8 cellular contexts compared by ENCODE assay signal in genomic region chr7:48089415-48089975, GRCh38. TPM values are rescaled to one million over a fixed set of nuclear protein-coding genes. Genes with fewer than 3 reads are reported as not detected.
DNase-seq lines count a peak whose midpoint lies in the region; ATAC-seq and TF ChIP-seq lines count a peak whose summit lies in the region.

No MANE protein-coding gene starts in this region.

- H3K4me3 ChIP-seq in AG10803 (ENCODE audit: low read length) (peak overlapping the region; percentile 80), choroid plexus epithelial cell (ENCODE audit: low read depth, low read length) (peak overlapping the region; percentile 87), lung (peak overlapping the region; percentile 94)

- peak overlapping the region; percentile 93 to 98 for H3K27ac ChIP-seq in lung (ENCODE audit: low read depth in 1 of 2, low read length in 1 of 2)

- ATAC-seq in GM19328 (IDR thresholded peaks at IDR 0.05; ENCODE audit: unreplicated experiment) = peak; percentile 15
- peak; percentile 25 for ATAC-seq in HG03432 (IDR thresholded peaks at IDR 0.05; ENCODE audit: unreplicated experiment)
- ATAC-seq in lung (ENCODE audit: insufficient read depth, low FRiP score) = peak; percentile 31
- ATAC-seq in stimulated activated naive B cell treated with anti-CD40 and anti-IgM and Interleukin-4, amounts not matched to agents 10 μg/mL and 1 μg/mL and 100 μg/mL, for 72 hours (replicated peaks) = peak; percentile 22 to 26

- H3K9me3 ChIP-seq in lung (ENCODE audit: control insufficient read depth in 2 of 2, insufficient read depth in 1 of 2, low read length in 1 of 2) = no peaks in the 10 kb centered on the region

- peak overlapping the region; percentile 90 for H3K27ac Mint-ChIP-seq in T-helper 2 cell treated with Interferon-gamma antibody and Interleukin-4, amounts not matched to agents 5 μg/mL and 100 μg/mL, for 36 hours
- peak overlapping the region; percentile 85 for H3K27ac Mint-ChIP-seq in stimulated activated naive B cell treated with anti-CD40 and anti-IgM and Interleukin-4, amounts not matched to agents 10 μg/mL and 1 μg/mL and 100 μg/mL, for 72 hours

- peaks cover 2 to 8% of the 10 kb centered on the region in 2 donors for H3K36me3 ChIP-seq in lung (ENCODE audit: control insufficient read depth in 2 of 2, insufficient read depth in 2 of 2, low read length in 2 of 2)

- DNase-seq in AG10803 (ENCODE audit: low read depth) (no peak), choroid plexus epithelial cell (ENCODE audit: low read depth) (no peak), lung (ENCODE audit: low spot score) (peak; percentile 75), T1000 (lab: John Stamatoyannopoulos, UW) (no peak)
- DNase-seq in T-helper 2 cell treated with Interferon-gamma antibody and Interleukin-4, amounts not matched to agents 5 μg/mL and 100 μg/mL, for 36 hours (ENCODE audit: low spot score) = peak; percentile 56
- DNase-seq in stimulated activated naive B cell treated with anti-CD40 and anti-IgM and Interleukin-4, amounts not matched to agents 10 μg/mL and 1 μg/mL and 100 μg/mL, for 72 hours = no peak

- 1 to 2% methylated on average over 53 of the region's 53 CpGs for WGBS in lung, 2 donors

- H3K4me1 ChIP-seq in lung (ENCODE audit: control insufficient read depth in 2 of 2, insufficient read depth in 2 of 2, low read length in 2 of 2) = peaks cover 0 to 6% of the 10 kb centered on the region in 2 donors

- H3K4me3 Mint-ChIP-seq in T-helper 2 cell treated with Interferon-gamma antibody and Interleukin-4, amounts not matched to agents 5 μg/mL and 100 μg/mL, for 36 hours = peak overlapping the region; percentile 86
- peak overlapping the region; percentile 83 to 92 for H3K4me3 Mint-ChIP-seq in stimulated activated naive B cell treated with anti-CD40 and anti-IgM and Interleukin-4, amounts not matched to agents 10 μg/mL and 1 μg/mL and 100 μg/mL, for 72 hours

- H3K27me3 Mint-ChIP-seq in T-helper 2 cell treated with Interferon-gamma antibody and Interleukin-4, amounts not matched to agents 5 μg/mL and 100 μg/mL, for 36 hours (ENCODE audit: low read depth) = no peaks in the 10 kb centered on the region
- H3K27me3 Mint-ChIP-seq in stimulated activated naive B cell treated with anti-CD40 and anti-IgM and Interleukin-4, amounts not matched to agents 10 μg/mL and 1 μg/mL and 100 μg/mL, for 72 hours = peaks cover 4 to 13% of the 10 kb centered on the region in 2 donors

- no peaks in the 10 kb centered on the region for H3K9me3 Mint-ChIP-seq in T-helper 2 cell treated with Interferon-gamma antibody and Interleukin-4, amounts not matched to agents 5 μg/mL and 100 μg/mL, for 36 hours
- no peaks in the 10 kb centered on the region for H3K9me3 Mint-ChIP-seq in stimulated activated naive B cell treated with anti-CD40 and anti-IgM and Interleukin-4, amounts not matched to agents 10 μg/mL and 1 μg/mL and 100 μg/mL, for 72 hours

- H3K27me3 ChIP-seq in lung (ENCODE audit: control insufficient read depth, insufficient read depth) = no peaks in the 10 kb centered on the region

- peaks cover 69% of the 10 kb centered on the region for H3K4me1 Mint-ChIP-seq in T-helper 2 cell treated with Interferon-gamma antibody and Interleukin-4, amounts not matched to agents 5 μg/mL and 100 μg/mL, for 36 hours (ENCODE audit: low read depth)
- peaks cover 28 to 58% of the 10 kb centered on the region in 2 donors for H3K4me1 Mint-ChIP-seq in stimulated activated naive B cell treated with anti-CD40 and anti-IgM and Interleukin-4, amounts not matched to agents 10 μg/mL and 1 μg/mL and 100 μg/mL, for 72 hours

- peaks cover 52% of the 10 kb centered on the region for H3K36me3 Mint-ChIP-seq in T-helper 2 cell treated with Interferon-gamma antibody and Interleukin-4, amounts not matched to agents 5 μg/mL and 100 μg/mL, for 36 hours (ENCODE audit: low read depth)
- peaks cover 13 to 16% of the 10 kb centered on the region in 2 donors for H3K36me3 Mint-ChIP-seq in stimulated activated naive B cell treated with anti-CD40 and anti-IgM and Interleukin-4, amounts not matched to agents 10 μg/mL and 1 μg/mL and 100 μg/mL, for 72 hours

- no peak for TF ChIP-seq CTCF in AG10803 (conservative IDR thresholded peaks at IDR 0.05; ENCODE audit: low read length)
- TF ChIP-seq CTCF in choroid plexus epithelial cell (conservative IDR thresholded peaks at IDR 0.05; ENCODE audit: low read depth, low read length) = no peak
- TF ChIP-seq CTCF in lung (IDR thresholded peaks at IDR 0.05; ENCODE audit: control extremely low read depth, extremely low read depth) = no peak

RNA-seq across cellular contexts. Expression of gene UPP1, which starts 0.4 kb away (rescaled TPM):
- 10 to 100 TPM in 1 of 2 donors, 1 to 10 TPM in 1; 6.1 to 96.5 TPM for total RNA-seq in lung
- 100 to 1,000 TPM in 1 of 2 donors, 10 to 100 TPM in 1; 69.2 to 282 TPM for polyA plus RNA-seq in lung

RNA-seq across cellular contexts. Expression of gene C7orf57, which starts 54.2 kb away (rescaled TPM):
- total RNA-seq in lung = 10 to 100 TPM in 1 of 2 donors, 1 to 10 TPM in 1; 9.4 to 14.5 TPM
- polyA plus RNA-seq in lung = 1 to 10 TPM; 1.6 to 2.3 TPM

Comparison
In these comparisons a context has a peak if more than half of its experiments do, and no peak if none do; other contexts are left out.
1. DNase-seq: peak in T-helper 2 cell treated with Interferon-gamma antibody and Interleukin-4, amounts not matched to agents 5 μg/mL and 100 μg/mL, for 36 hours (single experiment) and lung (single experiment); none in AG10803 (single experiment), choroid plexus epithelial cell (single experiment), stimulated activated naive B cell treated with anti-CD40 and anti-IgM and Interleukin-4, amounts not matched to agents 10 μg/mL and 1 μg/mL and 100 μg/mL, for 72 hours (single experiment) and T1000 (single experiment).
2. Peak in every context shown above with its lines, with median percentiles within 50 percentile points of each other: H3K4me3 ChIP-seq and ATAC-seq.